18 cellular contexts compared by ENCODE assay signal in genomic region chr6:129120856-129121255, GRCh38.
DNase-seq lines count a peak whose midpoint lies in the region; ATAC-seq and TF ChIP-seq lines count a peak whose summit lies in the region.
"Had no signal": no experiment of that assay in that cellular context is flagged by ENCODE, and none has a peak within 500 bp of the region (broad histone marks: within the 10 kb centered on the region; RNA-seq: fewer than 3 reads in every experiment).

No MANE protein-coding gene starts in this region.

- H3K4me2 ChIP-seq in osteoblast (ENCODE audit: insufficient read depth, low read length), result no peak overlapping the region
- no peak overlapping the region for H3K4me2 ChIP-seq in PC-3 (ENCODE audit: low read length)

- H2AFZ ChIP-seq in osteoblast (ENCODE audit: low read length) (no peak overlapping the region), PC-3 (ENCODE audit: low read length) (no peak overlapping the region)

- H3K4me3 ChIP-seq in fibroblast of villous mesenchyme (ENCODE audit: low read depth, low read length) (no peak overlapping the region), osteoblast (ENCODE audit: insufficient read depth, low read length) (no peak overlapping the region), PC-3 (ENCODE audit: low read length) (no peak overlapping the region)
- H3K4me3 ChIP-seq: left lung, testis had no signal

- no peak overlapping the region for H3K9ac ChIP-seq in PC-3 (ENCODE audit: low read length)

- H3K27ac ChIP-seq in osteoblast (ENCODE audit: low read depth, low read length) (no peak overlapping the region), PC-3 (ENCODE audit: low read length) (no peak overlapping the region)
- H3K27ac ChIP-seq: epithelial cell of prostate, left lung had no signal

- H3K79me2 ChIP-seq in osteoblast (ENCODE audit: insufficient read depth, low read length) (no peaks in the 10 kb centered on the region), PC-3 (ENCODE audit: low read length) (no peaks in the 10 kb centered on the region)

- intact Hi-C loops in PC-3 (cut with micrococcal nuclease), result no loop called here

- BruUV-seq in PC-3 (replicated peaks; lab: Mats Ljungman, UMichigan), result no TSS peak

- no peak for TF ChIP-seq CTCF in fibroblast of villous mesenchyme (IDR thresholded peaks at IDR 0.05; ENCODE audit: insufficient read depth, low read depth, low read length)
- no peak for TF ChIP-seq CTCF in osteoblast (IDR thresholded peaks at IDR 0.05; ENCODE audit: extremely low read depth, low read depth, low read length)
- TF ChIP-seq CTCF in PC-3 (conservative IDR thresholded peaks at IDR 0.05; ENCODE audit: low read depth, low read length), result no peak

- POLR2A ChIA-PET in PC-3 (lab: Charles Lee; ENCODE audit: unreplicated experiment), result no interaction called here

- H3K4me1 ChIP-seq in osteoblast (ENCODE audit: insufficient read depth, low read length), result no peaks in the 10 kb centered on the region
- H3K4me1 ChIP-seq in PC-3 (ENCODE audit: insufficient read depth, low read length), result no peaks in the 10 kb centered on the region
- H3K4me1 ChIP-seq: left lung had no signal

- DNase-seq in AG08395 (ENCODE audit: low spot score) (peak; percentile 19), NCI-H69 (lab: John Stamatoyannopoulos, UW) (peak; percentile 7), fibroblast of villous mesenchyme (ENCODE audit: low read depth) (peak; percentile 23), osteoblast (ENCODE audit: insufficient read length, low spot score, missing footprints) (peak; percentile 23), NCI-H510A treated with DMSO at 0.1 percent for 48 hours (lab: John Stamatoyannopoulos, UW) (no peak), PC-3 (no peak)
- no peak for DNase-seq in activated effector memory CD4-positive, alpha-beta T cell treated with Interleukin-2 at 50 U/mL for 16 hours
- DNase-seq in activated T-cell treated with anti-CD3 and anti-CD28 coated beads, Interleukin-2, amount 50 U/mL, for 1 hour, result no peak
- DNase-seq: activated CD4-positive, alpha-beta T cell treated with anti-CD3 and anti-CD28 coated beads for 48 hours; activated naive CD8-positive, alpha-beta T cell treated with anti-CD3 and anti-CD28 coated beads, Interleukin-2, amount 50 U/mL, for 24 hours; activated T-cell treated with anti-CD3 and anti-CD28 coated beads for 4 hours; DMS153; left lung; naive thymus-derived CD4-positive, alpha-beta T cell; NCI-H2081 treated with DMSO at 0.1 percent for 48 hours; stimulated activated CD8-positive, alpha-beta memory T cell treated with anti-CD3 and anti-CD28 coated beads, Interleukin-4, amount 100 ng/mL, for 48 hours; testis had no signal

- H3K9me3 ChIP-seq in osteoblast (ENCODE audit: low read depth, low read length), result no peaks in the 10 kb centered on the region
- no peaks in the 10 kb centered on the region for H3K9me3 ChIP-seq in PC-3 (ENCODE audit: low read length)
- H3K9me3 ChIP-seq: left lung, testis had no signal

- H3F3A ChIP-seq in PC-3 (ENCODE audit: low read length, unreplicated experiment), result no peaks in the 10 kb centered on the region

- H3K27me3 ChIP-seq in osteoblast (ENCODE audit: insufficient read depth, low read length) (no peaks in the 10 kb centered on the region), PC-3 (ENCODE audit: low read length) (no peaks in the 10 kb centered on the region)
- H3K27me3 ChIP-seq: left lung, testis had no signal

- no peaks in the 10 kb centered on the region for H3K9me2 ChIP-seq in PC-3 (replicated peaks; ENCODE audit: low read length)

- ATAC-seq in PC-3, result no peak
- ATAC-seq: activated naive CD8-positive, alpha-beta T cell treated with anti-CD3 and anti-CD28 coated beads, Interleukin-2, amount 50 U/mL, for 24 hours; left lung; naive thymus-derived CD4-positive, alpha-beta T cell had no signal

- CTCF ChIA-PET in PC-3 (lab: Charles Lee), result no interaction called here

- no peaks in the 10 kb centered on the region for H4K20me1 ChIP-seq in osteoblast (ENCODE audit: insufficient read depth, low read length)
- H4K20me1 ChIP-seq in PC-3 (ENCODE audit: low read length), result no peaks in the 10 kb centered on the region

- H3K36me3 ChIP-seq in osteoblast (ENCODE audit: insufficient read depth, low read length) (no peaks in the 10 kb centered on the region), PC-3 (ENCODE audit: low read depth, low read length) (no peaks in the 10 kb centered on the region)
- H3K36me3 ChIP-seq: left lung had no signal

Comparison
In these comparisons a context has a peak if more than half of its experiments do, and no peak if none do; other contexts are left out.
1. DNase-seq: peak in AG08395 (single experiment), NCI-H69 (single experiment), fibroblast of villous mesenchyme (single experiment) and osteoblast (single experiment); none in activated effector memory CD4-positive, alpha-beta T cell treated with Interleukin-2 at 50 U/mL for 16 hours (single experiment), NCI-H510A treated with DMSO at 0.1 percent for 48 hours (single experiment), PC-3 (single experiment) and activated T-cell treated with anti-CD3 and anti-CD28 coated beads, Interleukin-2, amount 50 U/mL, for 1 hour (single experiment).